ENCODE assay signal across 9 cellular contexts in the genomic region with DNA sequence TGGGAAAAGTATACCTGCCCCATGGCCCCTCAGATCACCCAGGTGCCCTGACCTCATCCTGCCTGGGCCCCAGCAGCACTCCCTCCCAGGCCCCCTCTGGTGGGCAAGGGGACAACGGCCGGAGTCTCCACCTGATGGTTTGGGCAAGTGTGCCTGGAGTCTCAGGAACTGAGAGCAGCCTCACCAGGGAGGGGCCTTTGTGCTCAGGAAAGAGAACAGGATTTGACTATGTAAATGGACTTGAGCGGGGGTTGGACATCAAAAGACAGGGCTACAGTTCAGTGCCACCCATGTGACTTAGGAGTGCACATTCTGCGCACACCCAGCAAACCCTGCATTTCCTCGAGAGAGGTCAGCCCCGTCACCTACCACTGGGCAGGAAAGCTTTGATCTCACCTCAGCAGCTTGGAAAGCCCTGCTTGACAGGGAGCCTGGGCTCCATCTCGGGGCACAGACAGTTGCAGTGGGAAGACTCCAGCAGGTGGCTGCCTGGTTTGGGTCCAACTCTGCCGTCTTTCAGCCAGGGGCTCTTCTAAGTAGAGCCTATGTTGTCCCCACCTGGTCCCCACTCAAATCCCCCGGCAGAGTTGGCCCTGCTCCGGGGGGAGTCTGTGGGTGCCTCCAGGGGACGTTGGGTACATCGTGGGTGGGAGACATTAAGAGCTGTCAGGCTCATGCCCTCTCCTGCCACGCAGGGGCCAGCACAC. TPM values are rescaled to one million over a fixed set of nuclear protein-coding genes. Genes with fewer than 3 reads are reported as not detected.
DNase-seq lines count a peak whose midpoint lies in the region; ATAC-seq lines count a peak whose summit lies in the region.
"Had no signal": no experiment of that assay in that cellular context is flagged by ENCODE, and none has a peak within 500 bp of the region (broad histone marks: within the 10 kb centered on the region; RNA-seq: fewer than 3 reads in every experiment).

No MANE protein-coding gene starts in this region.

- intact Hi-C loops in left colon (cut with DNase I, micrococcal nuclease), result no loop called here

- peak overlapping the region; percentile 99 for H3K4me3 Mint-ChIP-seq in T-helper 2 cell treated with Interferon-gamma antibody and Interleukin-4, amounts not matched to agents 5 μg/mL and 100 μg/mL, for 36 hours

- peak overlapping the region; percentile 50 for H3K9ac ChIP-seq in NT2/D1 (ENCODE audit: insufficient read length, low read depth)

- H3K27me3 ChIP-seq in NT2/D1 (ENCODE audit: insufficient read depth, insufficient read length), result no peaks in the 10 kb centered on the region

- DNase-seq in T-helper 2 cell treated with Interferon-gamma antibody and Interleukin-4, amounts not matched to agents 5 μg/mL and 100 μg/mL, for 36 hours (ENCODE audit: low spot score), result no peak
- DNase-seq in T-helper 2 cell (no peak), NT2/D1 (ENCODE audit: low read depth, low spot score) (no peak), left colon (peak in 1 of 2 donors; percentile 41), HuH-7.5 (ENCODE audit: low spot score) (no peak), NCI-H1436 (lab: John Stamatoyannopoulos, UW) (no peak)
- no peak for DNase-seq in stimulated activated CD4-positive, alpha-beta T cell treated with anti-CD3 and anti-CD28 coated beads, Interleukin-2, amount 100 ng/mL, for 48 hours

- H3K9me3 ChIP-seq in NT2/D1 (ENCODE audit: insufficient read depth, low read length), result no peaks in the 10 kb centered on the region

- no peak overlapping the region for H3K27ac Mint-ChIP-seq in T-helper 2 cell treated with Interferon-gamma antibody and Interleukin-4, amounts not matched to agents 5 μg/mL and 100 μg/mL, for 36 hours

- H3K9me3 Mint-ChIP-seq in T-helper 2 cell treated with Interferon-gamma antibody and Interleukin-4, amounts not matched to agents 5 μg/mL and 100 μg/mL, for 36 hours, result no peaks in the 10 kb centered on the region

- peaks cover 39% of the 10 kb centered on the region for H3K4me1 Mint-ChIP-seq in T-helper 2 cell treated with Interferon-gamma antibody and Interleukin-4, amounts not matched to agents 5 μg/mL and 100 μg/mL, for 36 hours (ENCODE audit: low read depth)

- no peaks in the 10 kb centered on the region for H3K27me3 Mint-ChIP-seq in T-helper 2 cell treated with Interferon-gamma antibody and Interleukin-4, amounts not matched to agents 5 μg/mL and 100 μg/mL, for 36 hours (ENCODE audit: low read depth)

- H3K36me3 Mint-ChIP-seq in T-helper 2 cell treated with Interferon-gamma antibody and Interleukin-4, amounts not matched to agents 5 μg/mL and 100 μg/mL, for 36 hours (ENCODE audit: low read depth), result peaks cover 58% of the 10 kb centered on the region

- peaks cover 26% of the 10 kb centered on the region for H3K4me1 ChIP-seq in NT2/D1 (ENCODE audit: insufficient read depth, insufficient read length)

- ATAC-seq in GM21786 (IDR thresholded peaks at IDR 0.05; ENCODE audit: unreplicated experiment) (peak; percentile 59), left colon (peak; percentile 35)

- H3K36me3 ChIP-seq in NT2/D1 (ENCODE audit: insufficient read depth, insufficient read length, low read length), result no peaks in the 10 kb centered on the region

- H3K4me3 ChIP-seq in NT2/D1 (ENCODE audit: insufficient read length, low read depth), result no peak overlapping the region

RNA-seq across cellular contexts. Expression of a gene that starts 3.3 kb away (rescaled TPM):
- total RNA-seq in left colon, result 10 to 100 TPM in 1 of 2 donors, 1 to 10 TPM in 1; 6.6 to 10.6 TPM

RNA-seq across cellular contexts. Expression of a gene that starts 30.9 kb away (rescaled TPM):
- total RNA-seq in left colon, result not detected
- total RNA-seq: lung microvascular endothelial cell had no signal

RNA-seq across cellular contexts. Expression of a gene that starts 50.4 kb away (rescaled TPM):
- 10 to 100 TPM; 34.4 to 41.4 TPM for total RNA-seq in left colon
- total RNA-seq: lung microvascular endothelial cell had no signal
